20 cellular contexts compared by ENCODE assay signal in the genomic region with DNA sequence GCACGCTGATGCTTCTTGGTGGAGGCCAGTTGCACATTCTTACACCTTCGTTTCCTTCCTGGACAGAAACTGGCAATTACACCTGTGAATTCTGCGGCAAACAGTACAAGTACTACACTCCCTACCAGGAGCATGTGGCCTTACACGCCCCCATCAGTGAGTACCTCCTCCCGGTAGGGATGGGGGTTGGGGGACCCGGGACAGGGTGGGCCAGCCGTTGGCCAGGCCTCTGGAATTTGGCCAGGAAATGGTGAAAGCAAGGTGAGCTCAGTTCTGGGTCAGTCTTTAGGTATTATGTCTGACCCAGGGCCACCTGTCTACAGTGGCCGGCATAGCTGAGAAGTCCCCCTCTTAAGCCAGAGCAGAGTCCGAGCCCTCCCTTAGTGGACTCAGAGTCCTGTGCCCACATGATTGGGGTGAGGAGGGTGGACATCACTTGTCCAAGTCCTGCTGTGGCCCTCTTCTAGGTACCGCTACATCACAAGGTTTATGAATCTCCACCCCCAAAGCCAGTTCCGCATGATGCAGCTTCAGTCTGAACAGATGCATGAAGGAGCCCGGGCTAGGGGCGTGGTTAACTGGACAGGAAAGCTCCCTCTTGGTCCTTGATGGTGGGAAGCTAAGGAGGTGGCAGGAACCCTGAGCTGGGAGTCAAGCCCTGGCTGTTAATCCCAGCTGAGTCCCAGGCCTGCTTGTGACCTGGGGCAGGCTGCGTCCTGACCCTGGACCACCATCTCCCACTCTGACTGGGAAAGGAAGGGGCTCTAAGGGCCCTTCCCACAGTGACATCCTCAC.
DNase-seq lines count a peak whose midpoint lies in the region; ATAC-seq and TF ChIP-seq lines count a peak whose summit lies in the region.
"Had no signal": no experiment of that assay in that cellular context is flagged by ENCODE, and none has a peak within 500 bp of the region (broad histone marks: within the 10 kb centered on the region; RNA-seq: fewer than 3 reads in every experiment).

No MANE protein-coding gene starts in this region.

- H3K27ac Mint-ChIP-seq in MCF 10A (ENCODE audit: low read depth, unreplicated experiment) (no peak overlapping the region), glutamatergic neuron (ENCODE audit: unreplicated experiment) (no peak overlapping the region)
- peak overlapping the region in 1 of 2 donors; percentile 48 for H3K27ac Mint-ChIP-seq in effector memory CD8-positive, alpha-beta T cell
- H3K27ac Mint-ChIP-seq: activated naive CD4-positive, alpha-beta T cell treated with anti-CD3 and anti-CD28 coated beads, Interleukin-2, amount 10 ng/mL, durations not matched to agents 7 days and 5 days; CD8-positive, alpha-beta T cell; neural progenitor cell had no signal

- intact Hi-C loops in breast epithelium (cut with DNase I; ENCODE audit: low total_unique reads), result no loop called here
- intact Hi-C loops in MCF 10A (cut with micrococcal nuclease), result no loop called here
- intact Hi-C loops in posterior vena cava (cut with DNase I), result no loop called here

- H3K27me3 Mint-ChIP-seq in MCF 10A (ENCODE audit: insufficient read depth, unreplicated experiment) (no peaks in the 10 kb centered on the region), glutamatergic neuron (ENCODE audit: unreplicated experiment) (peaks cover 6% of the 10 kb centered on the region)
- H3K27me3 Mint-ChIP-seq in effector memory CD8-positive, alpha-beta T cell, result no peaks in the 10 kb centered on the region
- H3K27me3 Mint-ChIP-seq: activated naive CD4-positive, alpha-beta T cell treated with anti-CD3 and anti-CD28 coated beads, Interleukin-2, amount 10 ng/mL, durations not matched to agents 7 days and 5 days had no signal

- H3K36me3 Mint-ChIP-seq in MCF 10A (ENCODE audit: insufficient read depth, unreplicated experiment) (peaks cover 11% of the 10 kb centered on the region), glutamatergic neuron (ENCODE audit: unreplicated experiment) (peaks cover 26% of the 10 kb centered on the region)
- H3K36me3 Mint-ChIP-seq in effector memory CD8-positive, alpha-beta T cell (ENCODE audit: insufficient read depth), result no peaks in the 10 kb centered on the region
- H3K36me3 Mint-ChIP-seq: activated naive CD4-positive, alpha-beta T cell treated with anti-CD3 and anti-CD28 coated beads, Interleukin-2, amount 10 ng/mL, durations not matched to agents 7 days and 5 days; CD8-positive, alpha-beta T cell had no signal

- H3K9me3 Mint-ChIP-seq in MCF 10A (ENCODE audit: unreplicated experiment) (peaks cover 6% of the 10 kb centered on the region), glutamatergic neuron (ENCODE audit: unreplicated experiment) (peaks cover 10% of the 10 kb centered on the region)
- H3K9me3 Mint-ChIP-seq in effector memory CD8-positive, alpha-beta T cell, result no peaks in the 10 kb centered on the region
- H3K9me3 Mint-ChIP-seq: activated naive CD4-positive, alpha-beta T cell treated with anti-CD3 and anti-CD28 coated beads, Interleukin-2, amount 10 ng/mL, durations not matched to agents 7 days and 5 days had no signal

- peak; percentile 14 to 37 for DNase-seq in breast epithelium (ENCODE audit: low spot score in 2 of 2)
- DNase-seq in MCF 10A (ENCODE audit: unreplicated experiment), result no peak
- no peak for DNase-seq in glutamatergic neuron
- peak; percentile 64 for DNase-seq in posterior vena cava (ENCODE audit: low spot score)
- no peak for DNase-seq in effector memory CD8-positive, alpha-beta T cell
- DNase-seq in cerebellum (ENCODE audit: low spot score), result no peak
- no peak for DNase-seq in NCI-H226
- DNase-seq: activated naive CD4-positive, alpha-beta T cell treated with anti-CD3 and anti-CD28 coated beads, Interleukin-2, amount 10 ng/mL, durations not matched to agents 7 days and 5 days; GDM1; GM23248; left lung; NCI-H1417; NCI-H524; stimulated activated CD4-positive, alpha-beta T cell treated with anti-CD3 and anti-CD28 coated beads, Interleukin-12 subunit alpha, Interleukin-12 subunit beta, amount 100 ng/mL, for 4 hours; T-helper 9 cell had no signal

- no peak overlapping the region for H3K4me3 ChIP-seq in breast epithelium
- H3K4me3 ChIP-seq: GM23248, left lung, neural progenitor cell had no signal

- no peak for TF ChIP-seq POLR2A in breast epithelium (IDR thresholded peaks at IDR 0.05)

- no peak overlapping the region for H3K27ac ChIP-seq in breast epithelium
- H3K27ac ChIP-seq: GM23248, HL-60, left lung, neural progenitor cell, RWPE1 had no signal

- H3K4me3 Mint-ChIP-seq in MCF 10A (ENCODE audit: unreplicated experiment), result no peak overlapping the region
- H3K4me3 Mint-ChIP-seq in glutamatergic neuron (ENCODE audit: unreplicated experiment), result peak overlapping the region; percentile 13
- H3K4me3 Mint-ChIP-seq in effector memory CD8-positive, alpha-beta T cell, result no peak overlapping the region
- H3K4me3 Mint-ChIP-seq: activated naive CD4-positive, alpha-beta T cell treated with anti-CD3 and anti-CD28 coated beads, Interleukin-2, amount 10 ng/mL, durations not matched to agents 7 days and 5 days; CD8-positive, alpha-beta T cell; neural progenitor cell had no signal

- H3K27me3 ChIP-seq in breast epithelium, result no peaks in the 10 kb centered on the region
- H3K27me3 ChIP-seq: left lung, neural progenitor cell had no signal

- no peaks in the 10 kb centered on the region for H3K4me1 ChIP-seq in breast epithelium
- H3K4me1 ChIP-seq: left lung, neural progenitor cell had no signal

- CTCF ChIA-PET in MCF 10A (lab: Yijun Ruan, JAX), result interaction anchor here (1.1 kb wide), 1 partner anchor 11 kb away, joined by 3 read pairs; no protein-coding TSS in a partner anchor

- H3K9me3 ChIP-seq in breast epithelium, result peaks cover 0 to 18% of the 10 kb centered on the region in 2 donors

- POLR2A ChIA-PET in MCF 10A (lab: Yijun Ruan, JAX), result interaction anchor here (1.1 kb wide), 1 partner anchor 10 kb away, joined by 3 read pairs; no protein-coding TSS in a partner anchor

- peaks cover 7% of the 10 kb centered on the region for H3K36me3 ChIP-seq in breast epithelium

- ATAC-seq in effector memory CD8-positive, alpha-beta T cell (replicated peaks), result no peak
- ATAC-seq: CD8-positive, alpha-beta T cell; left lung; SK-N-SH treated with all-trans-retinoic acid at 6 μM for 48 hours had no signal

- no TSS peak for BruUV-seq in MCF 10A (replicated peaks; lab: Mats Ljungman, UMichigan)

- no peak for TF ChIP-seq CTCF in breast epithelium (IDR thresholded peaks at IDR 0.05)
- TF ChIP-seq CTCF in MCF 10A (IDR thresholded peaks at IDR 0.05; ENCODE audit: unreplicated experiment), result no peak
- no peak for TF ChIP-seq CTCF in glutamatergic neuron (IDR thresholded peaks at IDR 0.05; ENCODE audit: partially characterized antibody, unreplicated experiment)

- H3K4me1 Mint-ChIP-seq in MCF 10A (ENCODE audit: insufficient read depth, unreplicated experiment) (no peaks in the 10 kb centered on the region), glutamatergic neuron (ENCODE audit: low read depth, unreplicated experiment) (peaks cover 20% of the 10 kb centered on the region)
- H3K4me1 Mint-ChIP-seq in effector memory CD8-positive, alpha-beta T cell (ENCODE audit: low read depth in 2 of 2), result peaks cover 0 to 2% of the 10 kb centered on the region in 2 donors
- H3K4me1 Mint-ChIP-seq: activated naive CD4-positive, alpha-beta T cell treated with anti-CD3 and anti-CD28 coated beads, Interleukin-2, amount 10 ng/mL, durations not matched to agents 7 days and 5 days; neural progenitor cell had no signal

Comparison
In these comparisons a context has a peak if more than half of its experiments do, and no peak if none do; other contexts are left out.
1. DNase-seq: peak in breast epithelium (2 of 2) and posterior vena cava (single experiment); none in MCF 10A (single experiment), glutamatergic neuron (single experiment), effector memory CD8-positive, alpha-beta T cell (0 of 3), cerebellum (single experiment) and NCI-H226 (single experiment).